30 cellular contexts compared by ENCODE assay signal in genomic region chr2:165911231-165911630, GRCh38. TPM values are rescaled to one million over a fixed set of nuclear protein-coding genes. Genes with fewer than 3 reads are reported as not detected.
DNase-seq lines count a peak whose midpoint lies in the region; FAIRE-seq and TF ChIP-seq lines count a peak whose summit lies in the region.
"Had no signal": no experiment of that assay in that cellular context is flagged by ENCODE, and none has a peak within 500 bp of the region (broad histone marks: within the 10 kb centered on the region; RNA-seq: fewer than 3 reads in every experiment).

No MANE protein-coding gene starts in this region.

- no peak overlapping the region for H3K4me2 ChIP-seq in astrocyte (ENCODE audit: low read length)
- H3K4me2 ChIP-seq: smooth muscle cell had no signal

- peak; percentile 10 for DNase-seq in ELR (ENCODE audit: low read depth)
- DNase-seq in astrocyte (ENCODE audit: low read depth) = peak; percentile 49
- DNase-seq in fibroblast of peridontal ligament (ENCODE audit: extremely low read depth) = peak; percentile 63
- DNase-seq in stromal cell of bone marrow (ENCODE audit: low read depth) = peak; percentile 28
- DNase-seq in GDM1 (lab: John Stamatoyannopoulos, UW) = no peak
- no peak for DNase-seq in RKO (ENCODE audit: low spot score)
- no peak for DNase-seq in OCI-M2 (lab: John Stamatoyannopoulos, UW; ENCODE audit: unreplicated experiment)
- DNase-seq: activated CD4-positive, alpha-beta T cell treated with anti-CD3 and anti-CD28 coated beads for 4 hours; activated naive CD4-positive, alpha-beta T cell treated with Interleukin-2 at 50 U/mL for 16 hours; activated T-cell treated with anti-CD3 and anti-CD28 coated beads, Interleukin-2, amount 50 U/mL, for 24 hours; amygdala; caudate nucleus; CD4-positive, alpha-beta memory T cell; DMS153; dorsolateral prefrontal cortex; H7; hypothalamus; left ventricle myocardium inferior; naive thymus-derived CD4-positive, alpha-beta T cell; NCI-H1092; NCI-H1930; NCI-H2227 treated with DMSO at 0.1 percent for 48 hours; occipital lobe; RPMI8226; stimulated activated CD4-positive, alpha-beta T cell treated with anti-CD3 and anti-CD28 coated beads, Interleukin-2, amount 100 ng/mL, for 48 hours; uterus had no signal

- no peaks in the 10 kb centered on the region for H3K4me1 Mint-ChIP-seq in astrocyte (ENCODE audit: low read depth, unreplicated experiment)
- H3K4me1 Mint-ChIP-seq: CD4-positive, alpha-beta memory T cell; stimulated activated memory B cell treated with anti-CD40 and anti-IgM and Interleukin-4, amounts not matched to agents 10 μg/mL and 1 μg/mL and 100 μg/mL, for 72 hours had no signal

- no peaks in the 10 kb centered on the region for H4K20me1 ChIP-seq in astrocyte (ENCODE audit: insufficient read depth, low read length)

- no peaks in the 10 kb centered on the region for H3K4me1 ChIP-seq in astrocyte (ENCODE audit: insufficient read depth, low read length)
- H3K4me1 ChIP-seq: gastroesophageal sphincter, left ventricle myocardium inferior, uterus had no signal

- no peak overlapping the region for H2AFZ ChIP-seq in astrocyte (ENCODE audit: low read depth, low read length)

- no peaks in the 10 kb centered on the region for H3K9me3 ChIP-seq in astrocyte (ENCODE audit: insufficient read depth, low read depth, low read length)
- H3K9me3 ChIP-seq: gastroesophageal sphincter, left ventricle myocardium inferior, uterus had no signal

- H3K4me3 Mint-ChIP-seq in astrocyte (ENCODE audit: unreplicated experiment) = no peak overlapping the region
- H3K4me3 Mint-ChIP-seq: activated T-cell treated with anti-CD3 and anti-CD28 coated beads, Interleukin-2, amount 50 U/mL, for 24 hours; CD4-positive, alpha-beta memory T cell; naive thymus-derived CD4-positive, alpha-beta T cell; stimulated activated memory B cell treated with anti-CD40 and anti-IgM and Interleukin-4, amounts not matched to agents 10 μg/mL and 1 μg/mL and 100 μg/mL, for 72 hours had no signal

- H3K36me3 Mint-ChIP-seq in astrocyte (ENCODE audit: low read depth, unreplicated experiment) = peaks cover 3% of the 10 kb centered on the region

- H3K79me2 ChIP-seq in astrocyte (ENCODE audit: insufficient read depth, low read length) = no peaks in the 10 kb centered on the region

- no peak overlapping the region for H3K27ac ChIP-seq in astrocyte (ENCODE audit: low read depth, low read length)
- H3K27ac ChIP-seq: dorsolateral prefrontal cortex, gastroesophageal sphincter, left ventricle myocardium inferior, uterus had no signal

- no peak overlapping the region for H3K27ac Mint-ChIP-seq in astrocyte (ENCODE audit: unreplicated experiment)
- H3K27ac Mint-ChIP-seq: activated T-cell treated with anti-CD3 and anti-CD28 coated beads, Interleukin-2, amount 50 U/mL, for 24 hours; CD4-positive, alpha-beta memory T cell; naive thymus-derived CD4-positive, alpha-beta T cell; stimulated activated memory B cell treated with anti-CD40 and anti-IgM and Interleukin-4, amounts not matched to agents 10 μg/mL and 1 μg/mL and 100 μg/mL, for 72 hours had no signal

- peaks cover 20% of the 10 kb centered on the region for H3K36me3 ChIP-seq in astrocyte (ENCODE audit: insufficient read depth, low read length)
- H3K36me3 ChIP-seq: uterus had no signal

- H3K27me3 Mint-ChIP-seq in astrocyte (ENCODE audit: low read depth, unreplicated experiment) = no peaks in the 10 kb centered on the region
- H3K27me3 Mint-ChIP-seq: activated T-cell treated with anti-CD3 and anti-CD28 coated beads, Interleukin-2, amount 50 U/mL, for 24 hours; CD4-positive, alpha-beta memory T cell; naive thymus-derived CD4-positive, alpha-beta T cell; stimulated activated memory B cell treated with anti-CD40 and anti-IgM and Interleukin-4, amounts not matched to agents 10 μg/mL and 1 μg/mL and 100 μg/mL, for 72 hours had no signal

- H3K4me3 ChIP-seq in astrocyte (ENCODE audit: insufficient read depth, low read depth, low read length) = no peak overlapping the region
- H3K4me3 ChIP-seq: dorsolateral prefrontal cortex, gastroesophageal sphincter, GM12878, left ventricle myocardium inferior, smooth muscle cell, uterus had no signal

- no peak for TF ChIP-seq CTCF in astrocyte (IDR thresholded peaks at IDR 0.05; ENCODE audit: insufficient read depth, low read depth, low read length)

- no peak overlapping the region for H3K9ac ChIP-seq in astrocyte (ENCODE audit: low read length)

- no peaks in the 10 kb centered on the region for H3K27me3 ChIP-seq in astrocyte (ENCODE audit: insufficient read depth, low read length)
- H3K27me3 ChIP-seq: dorsolateral prefrontal cortex, gastroesophageal sphincter, uterus had no signal

- no peak for FAIRE-seq in astrocyte (lab: Jason Lieb, UNC)
- FAIRE-seq: GM12878 had no signal

- H3K9me3 Mint-ChIP-seq in astrocyte (ENCODE audit: unreplicated experiment) = no peaks in the 10 kb centered on the region
- H3K9me3 Mint-ChIP-seq: activated T-cell treated with anti-CD3 and anti-CD28 coated beads, Interleukin-2, amount 50 U/mL, for 24 hours; CD4-positive, alpha-beta memory T cell; naive thymus-derived CD4-positive, alpha-beta T cell; stimulated activated memory B cell treated with anti-CD40 and anti-IgM and Interleukin-4, amounts not matched to agents 10 μg/mL and 1 μg/mL and 100 μg/mL, for 72 hours had no signal

RNA-seq across cellular contexts. Expression of gene TTC21B, which starts 42.3 kb away (rescaled TPM):
- total RNA-seq in astrocyte = 11.4 and 12.0 TPM in 2 replicates

Comparison
In these comparisons a context has a peak if more than half of its experiments do, and no peak if none do; other contexts are left out.
1. DNase-seq: peak in ELR (single experiment), astrocyte (single experiment), fibroblast of peridontal ligament (single experiment) and stromal cell of bone marrow (single experiment); none in GDM1 (single experiment), RKO (single experiment) and OCI-M2 (single experiment).